Comparison of ENCODE assay signal across 25 cellular contexts in genomic region chr12:129215436-129216025, GRCh38.
DNase-seq lines count a peak whose midpoint lies in the region; ATAC-seq lines count a peak whose summit lies in the region.
"Had no signal": no experiment of that assay in that cellular context is flagged by ENCODE, and none has a peak within 500 bp of the region (broad histone marks: within the 10 kb centered on the region; RNA-seq: fewer than 3 reads in every experiment).

No MANE protein-coding gene starts in this region.

- H3K27ac ChIP-seq in BLaER1: no peak overlapping the region
- H3K27ac ChIP-seq: C4-2B, SJSA1 had no signal

- H3K4me3 ChIP-seq in BLaER1: no peak overlapping the region
- no peak overlapping the region for H3K4me3 ChIP-seq in Jurkat, Clone E6-1 (ENCODE audit: low read length)
- H3K4me3 ChIP-seq: SJSA1 had no signal

- H3K4me3 Mint-ChIP-seq in immature natural killer cell: no peak overlapping the region
- H3K4me3 Mint-ChIP-seq: CD8-positive, alpha-beta memory T cell; IgD-negative memory B cell had no signal

- peaks cover 6% of the 10 kb centered on the region for H3K4me1 ChIP-seq in BLaER1
- H3K4me1 ChIP-seq: SJSA1 had no signal

- H3K9me3 ChIP-seq in BLaER1: peaks cover 32% of the 10 kb centered on the region

- H4K20me1 ChIP-seq in BLaER1: no peaks in the 10 kb centered on the region

- H3K36me3 ChIP-seq in BLaER1: no peaks in the 10 kb centered on the region
- H3K36me3 ChIP-seq: SJSA1 had no signal

- peaks cover 0 to 4% (median 0%) of the 10 kb centered on the region in 6 donors for H3K9me3 Mint-ChIP-seq in immature natural killer cell

- H3K27ac Mint-ChIP-seq in immature natural killer cell: no peak overlapping the region
- H3K27ac Mint-ChIP-seq: IgD-negative memory B cell had no signal

- no peak overlapping the region for H3K9ac ChIP-seq in BLaER1

- DNase-seq in Jurkat, Clone E6-1 (ENCODE audit: low read depth, low spot score): peak; percentile 71
- peak; percentile 54 for DNase-seq in RPMI7951 (ENCODE audit: low read depth)
- DNase-seq in kidney glomerular epithelial cell (lab: John Stamatoyannopoulos, UW): peak; percentile 19
- DNase-seq in immature natural killer cell: no peak
- no peak for DNase-seq in activated CD8-positive, alpha-beta memory T cell treated with anti-CD3 and anti-CD28 coated beads for 24 hours
- no peak for DNase-seq in germinal center (ENCODE audit: low spot score)
- DNase-seq: 8988T; AML-193; CD8-positive, alpha-beta memory T cell; DMS53; H7; Kasumi-1; NCI-H1092; NCI-H1436; NCI-H2029; NCI-H226; NCI-H510A treated with DMSO at 0.1 percent for 48 hours; NCI-H774; T-helper 1 cell had no signal

- H3K4me2 ChIP-seq in BLaER1: peak overlapping the region; percentile 37

- H3K36me3 Mint-ChIP-seq in immature natural killer cell: no peaks in the 10 kb centered on the region
- H3K36me3 Mint-ChIP-seq: IgD-negative memory B cell had no signal

- H3K27me3 ChIP-seq in BLaER1: no peaks in the 10 kb centered on the region
- H3K27me3 ChIP-seq: SJSA1 had no signal

- ATAC-seq in GM18519 (IDR thresholded peaks at IDR 0.05; ENCODE audit: low FRiP score, unreplicated experiment): no peak
- ATAC-seq: Panc1 had no signal

- peaks cover 3 to 9% of the 10 kb centered on the region in 2 donors for H3K4me1 Mint-ChIP-seq in immature natural killer cell
- H3K4me1 Mint-ChIP-seq: CD8-positive, alpha-beta memory T cell; IgD-negative memory B cell had no signal

- peaks cover 0 to 8% (median 7%) of the 10 kb centered on the region in 3 donors for H3K27me3 Mint-ChIP-seq in immature natural killer cell (ENCODE audit: low read depth in 3 of 3)
- H3K27me3 Mint-ChIP-seq: CD8-positive, alpha-beta memory T cell; IgD-negative memory B cell had no signal

Comparison
In these comparisons a context has a peak if more than half of its experiments do, and no peak if none do; other contexts are left out.
1. DNase-seq: peak in Jurkat, Clone E6-1 (single experiment), RPMI7951 (single experiment) and kidney glomerular epithelial cell (single experiment); none in immature natural killer cell (0 of 3), activated CD8-positive, alpha-beta memory T cell treated with anti-CD3 and anti-CD28 coated beads for 24 hours (single experiment) and germinal center (single experiment).